ENCODE assay signal across 17 cellular contexts in genomic region chr7:117730404-117730803, GRCh38.
DNase-seq lines count a peak whose midpoint lies in the region; ATAC-seq, FAIRE-seq and TF ChIP-seq lines count a peak whose summit lies in the region.
"Had no signal": no experiment of that assay in that cellular context is flagged by ENCODE, and none has a peak within 500 bp of the region (broad histone marks: within the 10 kb centered on the region; RNA-seq: fewer than 3 reads in every experiment).

No MANE protein-coding gene starts in this region.

- no peak for TF ChIP-seq RAD21 in HepG2 (CRISPR knock-in tag; IDR thresholded peaks at IDR 0.05)

- H3K79me2 ChIP-seq in HepG2 (ENCODE audit: insufficient read depth, low read length): no peaks in the 10 kb centered on the region

- no peaks in the 10 kb centered on the region for H3K36me3 ChIP-seq in right lobe of liver
- H3K36me3 ChIP-seq in HepG2 (replicated peaks in 1 of 2; ENCODE audit: control insufficient read depth in 1 of 2, insufficient read depth in 2 of 2, low read length in 2 of 2): no peaks in the 10 kb centered on the region
- no peaks in the 10 kb centered on the region for H3K36me3 ChIP-seq in left lung
- H3K36me3 ChIP-seq in subcutaneous abdominal adipose tissue (ENCODE audit: control insufficient read depth in 5 of 5, insufficient read depth in 5 of 5, low read length in 5 of 5): peaks cover 3 to 23% (median 14%) of the 10 kb centered on the region in 5 donors

- no peak for TF ChIP-seq CTCF in right lobe of liver (IDR thresholded peaks at IDR 0.05)
- TF ChIP-seq CTCF in HepG2 (CRISPR knock-in tag; IDR thresholded peaks at IDR 0.05): no peak
- TF ChIP-seq CTCF in left lung (IDR thresholded peaks at IDR 0.05): no peak

- intact Hi-C loops in right lobe of liver (cut with DNase I): no loop called here
- intact Hi-C loops in HepG2 (cut with micrococcal nuclease; ENCODE audit: unreplicated experiment): no loop called here
- intact Hi-C loops in left lung (cut with DNase I): no loop called here

- in situ Hi-C loops in HepG2 (cut with HindIII; ENCODE audit: extremely low pct_ligation_motif_present, low pct_unique_long_range_greater_than_20kb): no loop called here

- no TSS peak for BruUV-seq in HepG2 (replicated peaks; lab: Mats Ljungman, UMichigan)

- no peaks in the 10 kb centered on the region for H4K20me1 ChIP-seq in HepG2 (ENCODE audit: insufficient read depth, low read length)

- WGBS in right lobe of liver (ENCODE audit: insufficient coverage, low coverage, low lambda C conversion rate, missing lambda C conversion rate): 29% methylated on average over 3 of the region's 3 CpGs
- 0% methylated on average over 3 of the region's 3 CpGs for WGBS in HepG2 (ENCODE audit: low lambda C conversion rate)

- CTCF ChIA-PET in HepG2 (lab: Yijun Ruan, JAX; ENCODE audit: low intra/inter-chr PET ratio, low total read pairs): no interaction called here

- ATAC-seq in right lobe of liver (peak; percentile 58 to 96 (median 88)), HepG2 (no peak), left lung (peak; percentile 78), HG03175 (IDR thresholded peaks at IDR 0.05; ENCODE audit: unreplicated experiment) (no peak), esophagus mucosa (no peak)
- ATAC-seq: A549 had no signal

- TF ChIP-seq EP300 in HepG2 (IDR thresholded peaks at IDR 0.05; ENCODE audit: low read depth in 2 of 2, low read length in 2 of 2) (no peak), HepG2 (CRISPR knock-in tag; IDR thresholded peaks at IDR 0.05; ENCODE audit: borderline replicate concordance) (no peak)

- H3K9ac ChIP-seq in HepG2 (ENCODE audit: insufficient read depth, low read depth, low read length) (no peak overlapping the region), subcutaneous abdominal adipose tissue (ENCODE audit: low read length in 5 of 5) (peak overlapping the region in 1 of 5 donors; percentile 17)

- FAIRE-seq in HepG2 (lab: Jason Lieb, UNC): no peak
- FAIRE-seq: A549, H1 had no signal

- H3K4me1 ChIP-seq in right lobe of liver (no peaks in the 10 kb centered on the region), HepG2 (ENCODE audit: insufficient read depth, low read length) (no peaks in the 10 kb centered on the region), left lung (no peaks in the 10 kb centered on the region), subcutaneous abdominal adipose tissue (ENCODE audit: control insufficient read depth in 5 of 5, insufficient read depth in 5 of 5, low read length in 5 of 5) (peaks cover 0 to 32% (median 20%) of the 10 kb centered on the region in 5 donors)
- H3K4me1 ChIP-seq: A549 had no signal

- H3K4me2 ChIP-seq in HepG2 (ENCODE audit: low read depth, low read length): no peak overlapping the region
- H3K4me2 ChIP-seq: A549 had no signal

- TF ChIP-seq POLR2A in right lobe of liver (IDR thresholded peaks at IDR 0.05) (no peak), HepG2 (IDR thresholded peaks at IDR 0.05; ENCODE audit: insufficient read depth in 1 of 2, low read depth in 2 of 2, low read length in 2 of 2) (no peak)

- H3K27ac ChIP-seq in right lobe of liver (no peak overlapping the region), HepG2 (ENCODE audit: extremely low read length, insufficient read depth, low read length) (no peak overlapping the region), left lung (no peak overlapping the region), subcutaneous abdominal adipose tissue (ENCODE audit: low read depth, low read length) (peak overlapping the region; percentile 48)
- H3K27ac ChIP-seq: 22Rv1, A549, C4-2B had no signal

- DNase-seq in right lobe of liver: no peak
- DNase-seq in HepG2 (ENCODE audit: low spot score): no peak
- DNase-seq in left lung: no peak
- no peak for DNase-seq in NCI-H82 (lab: John Stamatoyannopoulos, UW)
- DNase-seq: AML-193; CD4-positive, alpha-beta memory T cell; DMS153; DMS79; GDM1; H9 had no signal

- no peak overlapping the region for H2AFZ ChIP-seq in HepG2 (ENCODE audit: low read length)

- POLR2A ChIA-PET in HepG2 (lab: Yijun Ruan, JAX): no interaction called here

- H3K9me3 ChIP-seq in right lobe of liver (no peaks in the 10 kb centered on the region), HepG2 (ENCODE audit: low read length) (no peaks in the 10 kb centered on the region), left lung (no peaks in the 10 kb centered on the region), subcutaneous abdominal adipose tissue (ENCODE audit: control insufficient read depth in 5 of 5, low read length in 5 of 5) (no peaks in the 10 kb centered on the region)
- H3K9me3 ChIP-seq: A549 had no signal

- H3K4me3 ChIP-seq in right lobe of liver (no peak overlapping the region), HepG2 (replicated peaks in 1 of 3; ENCODE audit: insufficient read depth in 1 of 3, low read depth in 2 of 3, low read length in 3 of 3) (no peak overlapping the region), left lung (no peak overlapping the region), subcutaneous abdominal adipose tissue (ENCODE audit: low read depth in 1 of 5, low read length in 5 of 5) (no peak overlapping the region)
- H3K4me3 ChIP-seq: A549 had no signal

- H3K27me3 ChIP-seq in right lobe of liver: no peaks in the 10 kb centered on the region
- peaks cover 0 to 4% of the 10 kb centered on the region in 2 experiments; a peak in 3 of 5 replicates for H3K27me3 ChIP-seq in HepG2 (ENCODE audit: control insufficient read depth in 1 of 2, insufficient read depth in 2 of 2, low read length in 2 of 2)
- H3K27me3 ChIP-seq in left lung: no peaks in the 10 kb centered on the region
- no peaks in the 10 kb centered on the region for H3K27me3 ChIP-seq in subcutaneous abdominal adipose tissue (ENCODE audit: control insufficient read depth in 5 of 5, insufficient read depth in 4 of 5, low read length in 5 of 5)

TF ChIP-seq in HepG2, 621 proteins besides CTCF, POLR2A, EP300 and RAD21:
- no peak for TF ChIP-seq DR1 (CRISPR knock-in tag; IDR thresholded peaks at IDR 0.05)
- TF ChIP-seq JUND (CRISPR knock-in tag; IDR thresholded peaks at IDR 0.05): no peak
- no peak for TF ChIP-seq HMG20A (CRISPR knock-in tag; IDR thresholded peaks at IDR 0.05; ENCODE audit: borderline replicate concordance)
- TF ChIP-seq SRSF9 (IDR thresholded peaks at IDR 0.05; ENCODE audit: borderline replicate concordance, insufficient read depth, low read depth, low read length, poor library complexity, severe bottlenecking): no peak
- TF ChIP-seq ZNF780A (CRISPR knock-in tag; IDR thresholded peaks at IDR 0.05): no peak
- TF ChIP-seq POLR2AphosphoS2 (IDR thresholded peaks at IDR 0.05; ENCODE audit: low read depth, low read length): no peak
- no peak for TF ChIP-seq NFATC3 (CRISPR knock-in tag; IDR thresholded peaks at IDR 0.05)

Comparison
In these comparisons a context has a peak if more than half of its experiments do, and no peak if none do; other contexts are left out.
1. ATAC-seq: peak in right lobe of liver (4 of 4) and left lung (single experiment); none in HepG2 (single experiment), HG03175 (single experiment) and esophagus mucosa (single experiment).